In genomic region chr20:62174021-62174804, GRCh38 we compare ENCODE assay signal across 20 cellular contexts. TPM values are rescaled to one million over a fixed set of nuclear protein-coding genes. Genes with fewer than 3 reads are reported as not detected.
DNase-seq lines count a peak whose midpoint lies in the region; ATAC-seq and TF ChIP-seq lines count a peak whose summit lies in the region.
"Had no signal": no experiment of that assay in that cellular context is flagged by ENCODE, and none has a peak within 500 bp of the region (broad histone marks: within the 10 kb centered on the region; RNA-seq: fewer than 3 reads in every experiment).

No MANE protein-coding gene starts in this region.

- TF ChIP-seq CTCF in endothelial cell (IDR thresholded peaks at IDR 0.05; ENCODE audit: unreplicated experiment): no peak

- DNase-seq in left ventricle myocardium superior: peak; percentile 16
- DNase-seq in Right ventricle myocardium superior: no peak
- no peak for DNase-seq in T-helper 17 cell
- no peak for DNase-seq in endothelial cell (ENCODE audit: low spot score)
- no peak for DNase-seq in NOMO-1 treated with dmso at 0.1 percent for 144 hours (lab: John Stamatoyannopoulos, UW; ENCODE audit: unreplicated experiment)
- no peak for DNase-seq in activated CD4-positive, CD25-positive, alpha-beta regulatory T cell (lab: John Stamatoyannopoulos, UW)
- no peak for DNase-seq in D341Med (ENCODE audit: low spot score)
- DNase-seq: Calu3; CD8-positive, alpha-beta T cell; DMS 273 treated with DMSO at 0.1 percent for 48 hours; DMS53; DND-41; EL; GM23248; HCEC 1CT had no signal

- H3K36me3 Mint-ChIP-seq in T-helper 17 cell (ENCODE audit: low read depth) (peaks cover 8% of the 10 kb centered on the region), endothelial cell (ENCODE audit: low read depth, unreplicated experiment) (peaks cover 20% of the 10 kb centered on the region)

- H3K4me1 Mint-ChIP-seq in T-helper 17 cell: no peaks in the 10 kb centered on the region
- peaks cover 5% of the 10 kb centered on the region for H3K4me1 Mint-ChIP-seq in endothelial cell (ENCODE audit: unreplicated experiment)
- H3K4me1 Mint-ChIP-seq: B cell had no signal

- H3K27ac Mint-ChIP-seq in T-helper 17 cell (no peak overlapping the region), endothelial cell (ENCODE audit: unreplicated experiment) (peak overlapping the region; percentile 36)
- H3K27ac Mint-ChIP-seq: B cell; CD8-positive, alpha-beta T cell had no signal

- intact Hi-C loops in left ventricle myocardium superior (cut with micrococcal nuclease) (no loop called here), Right ventricle myocardium superior (cut with DNase I) (no loop called here)

- H3K27me3 Mint-ChIP-seq in T-helper 17 cell: no peaks in the 10 kb centered on the region
- peaks cover 7% of the 10 kb centered on the region for H3K27me3 Mint-ChIP-seq in endothelial cell (ENCODE audit: unreplicated experiment)
- H3K27me3 Mint-ChIP-seq: B cell had no signal

- H3K9me3 Mint-ChIP-seq in endothelial cell (ENCODE audit: unreplicated experiment): no peaks in the 10 kb centered on the region
- H3K9me3 Mint-ChIP-seq: CD8-positive, alpha-beta T cell had no signal

- ATAC-seq in left ventricle myocardium superior: no peak
- no peak for ATAC-seq in Right ventricle myocardium superior (ENCODE audit: poor library complexity)
- ATAC-seq in T-helper 17 cell: no peak
- ATAC-seq: CD8-positive, alpha-beta T cell had no signal

- H3K4me3 Mint-ChIP-seq in T-helper 17 cell (peak overlapping the region; percentile 12), endothelial cell (ENCODE audit: unreplicated experiment) (no peak overlapping the region)
- H3K4me3 Mint-ChIP-seq: B cell; CD8-positive, alpha-beta T cell had no signal

- no peaks in the 10 kb centered on the region for H3K9me3 ChIP-seq in T-helper 17 cell (ENCODE audit: control insufficient read depth, low read length, poor library complexity, severe bottlenecking)
- H3K9me3 ChIP-seq: BLaER1 treated with 17β-estradiol and CSF1 and Interleukin-3, amounts not matched to agents 10 nM and 100 nM had no signal

RNA-seq across cellular contexts. Expression of gene MTG2, which starts 8.6 kb away (rescaled TPM):
- total RNA-seq in left ventricle myocardium superior (27.3 TPM), Right ventricle myocardium superior (20.8 TPM), T-helper 17 cell (10 to 100 TPM; 13.8 to 14.3 TPM), endothelial cell (ENCODE audit: unreplicated experiment) (20.2 TPM)

RNA-seq across cellular contexts. Expression of gene SS18L1, which starts 30.6 kb away (rescaled TPM):
- total RNA-seq in left ventricle myocardium superior: 10.7 TPM
- total RNA-seq in Right ventricle myocardium superior: 8.9 TPM
- 10 to 100 TPM; 13.1 to 16.0 TPM for total RNA-seq in T-helper 17 cell
- total RNA-seq in endothelial cell (ENCODE audit: unreplicated experiment): 17.5 TPM

RNA-seq across cellular contexts. Expression of gene PSMA7, which starts 31.0 kb away (rescaled TPM):
- total RNA-seq in left ventricle myocardium superior: 240 TPM
- total RNA-seq in Right ventricle myocardium superior: 239 TPM
- 100 to 1,000 TPM; 144 to 158 TPM for total RNA-seq in T-helper 17 cell
- total RNA-seq in endothelial cell (ENCODE audit: unreplicated experiment): 302 TPM

RNA-seq across cellular contexts. Expression of gene HRH3, which starts 45.9 kb away (rescaled TPM):
- not detected for total RNA-seq in left ventricle myocardium superior
- not detected for total RNA-seq in Right ventricle myocardium superior
- not detected for total RNA-seq in T-helper 17 cell
- total RNA-seq in endothelial cell (ENCODE audit: unreplicated experiment): not detected
- total RNA-seq: A172; B cell; Calu3; CD8-positive, alpha-beta T cell; G401; GM23248; HT-29 had no signal

RNA-seq across cellular contexts. Expression of gene LSM14B, which starts 51.9 kb away (rescaled TPM):
- total RNA-seq in left ventricle myocardium superior (58.4 TPM), Right ventricle myocardium superior (51.7 TPM), T-helper 17 cell (10 to 100 TPM; 32.3 to 34.1 TPM), endothelial cell (ENCODE audit: unreplicated experiment) (35.3 TPM)
